Comparison of ENCODE assay signal across 24 cellular contexts in genomic region chr17:19630035-19630434, GRCh38. TPM values are rescaled to one million over a fixed set of nuclear protein-coding genes. Genes with fewer than 3 reads are reported as not detected.
A peak's percentile ranks its signal among the peaks of the same experiment; 100 is the strongest.
DNase-seq lines count a peak whose midpoint lies in the region; ATAC-seq and TF ChIP-seq lines count a peak whose summit lies in the region.
"Had no signal": no experiment of that assay in that cellular context is flagged by ENCODE, and none has a peak within 500 bp of the region (broad histone marks: within the 10 kb centered on the region; RNA-seq: fewer than 3 reads in every experiment).

No MANE protein-coding gene starts in this region.

- H3K27ac Mint-ChIP-seq in stimulated activated naive CD8-positive, alpha-beta T cell treated with anti-CD3 and anti-CD28 coated beads, Interleukin-15, amount 100 ng/mL, for 72 hours, result peak overlapping the region; percentile 2 to 54
- H3K27ac Mint-ChIP-seq: B cell; CD14-positive monocyte; CD4-positive, CD25-positive, alpha-beta regulatory T cell; CD8-positive, alpha-beta memory T cell had no signal

- no peak for DNase-seq in stimulated activated naive CD8-positive, alpha-beta T cell treated with anti-CD3 and anti-CD28 coated beads, Interleukin-15, amount 100 ng/mL, for 72 hours
- DNase-seq in stimulated activated naive CD8-positive, alpha-beta T cell treated with anti-CD3 and anti-CD28 coated beads, Interleukin-15, Interleukin-2, amounts not matched to agents 100 U/mL and 50 U/mL, for 24 hours, result no peak
- DNase-seq in LNCaP clone FGC (ENCODE audit: low read depth) (peak; percentile 86), osteoblast (ENCODE audit: insufficient read length, low spot score, missing footprints) (peak; percentile 60), UCSD-AML1 (lab: John Stamatoyannopoulos, UW; ENCODE audit: unreplicated experiment) (no peak)
- DNase-seq: 8988T; AML-193; CD4-positive, alpha-beta memory T cell; CD4-positive, CD25-positive, alpha-beta regulatory T cell; CD8-positive, alpha-beta memory T cell; COR-L47; DMS 273 treated with DMSO at 0.1 percent for 48 hours; DMS153; DMS53; DMS79; DND-41; GDM1 had no signal

- peaks cover 12% of the 10 kb centered on the region for H3K27me3 Mint-ChIP-seq in stimulated activated naive CD8-positive, alpha-beta T cell treated with anti-CD3 and anti-CD28 coated beads, Interleukin-15, amount 100 ng/mL, for 72 hours

- H3K27me3 ChIP-seq in osteoblast (ENCODE audit: insufficient read depth, low read length), result no peaks in the 10 kb centered on the region
- H3K27me3 ChIP-seq: BLaER1 treated with 17β-estradiol and CSF1 and Interleukin-3, amounts not matched to agents 10 nM and 100 nM had no signal

- H3K4me3 ChIP-seq in LNCaP clone FGC (ENCODE audit: low read depth, low read length) (no peak overlapping the region), osteoblast (ENCODE audit: insufficient read depth, low read length) (no peak overlapping the region)
- H3K4me3 ChIP-seq: BLaER1 treated with 17β-estradiol and CSF1 and Interleukin-3, amounts not matched to agents 10 nM and 100 nM; GM12878 had no signal

- no peak overlapping the region for H2AFZ ChIP-seq in osteoblast (ENCODE audit: low read length)

- no peaks in the 10 kb centered on the region for H3K9me3 Mint-ChIP-seq in stimulated activated naive CD8-positive, alpha-beta T cell treated with anti-CD3 and anti-CD28 coated beads, Interleukin-15, amount 100 ng/mL, for 72 hours
- H3K9me3 Mint-ChIP-seq: CD4-positive, alpha-beta memory T cell; CD4-positive, CD25-positive, alpha-beta regulatory T cell; CD8-positive, alpha-beta memory T cell had no signal

- H3K4me3 Mint-ChIP-seq in stimulated activated naive CD8-positive, alpha-beta T cell treated with anti-CD3 and anti-CD28 coated beads, Interleukin-15, amount 100 ng/mL, for 72 hours, result no peak overlapping the region
- H3K4me3 Mint-ChIP-seq: B cell; CD14-positive monocyte; CD4-positive, CD25-positive, alpha-beta regulatory T cell; CD8-positive, alpha-beta memory T cell had no signal

- ATAC-seq in stimulated activated naive CD8-positive, alpha-beta T cell treated with anti-CD3 and anti-CD28 coated beads, Interleukin-15, amount 100 ng/mL, for 72 hours, result no peak
- ATAC-seq in stimulated activated naive CD8-positive, alpha-beta T cell treated with anti-CD3 and anti-CD28 coated beads, Interleukin-15, Interleukin-2, amounts not matched to agents 100 U/mL and 50 U/mL, for 24 hours, result no peak
- ATAC-seq in HG02885 (IDR thresholded peaks at IDR 0.05; ENCODE audit: poor library complexity, unreplicated experiment) (no peak), HG02970 (IDR thresholded peaks at IDR 0.05; ENCODE audit: low FRiP score, unreplicated experiment) (no peak)
- ATAC-seq: GM12878 had no signal

- peaks cover 8% of the 10 kb centered on the region for H3K4me1 ChIP-seq in osteoblast (ENCODE audit: insufficient read depth, low read length)
- H3K4me1 ChIP-seq: BLaER1 treated with 17β-estradiol and CSF1 and Interleukin-3, amounts not matched to agents 10 nM and 100 nM had no signal

- no peaks in the 10 kb centered on the region for H3K79me2 ChIP-seq in osteoblast (ENCODE audit: insufficient read depth, low read length)

- H3K27ac ChIP-seq in C4-2B (peak overlapping the region; percentile 54), osteoblast (ENCODE audit: low read depth, low read length) (no peak overlapping the region)
- H3K27ac ChIP-seq: BLaER1 treated with 17β-estradiol and CSF1 and Interleukin-3, amounts not matched to agents 10 nM and 100 nM had no signal

- no peaks in the 10 kb centered on the region for H4K20me1 ChIP-seq in osteoblast (ENCODE audit: insufficient read depth, low read length)
- H4K20me1 ChIP-seq: BLaER1 treated with 17β-estradiol and CSF1 and Interleukin-3, amounts not matched to agents 10 nM and 100 nM had no signal

- no peaks in the 10 kb centered on the region for H3K9me3 ChIP-seq in osteoblast (ENCODE audit: low read depth, low read length)

- H3K4me2 ChIP-seq in osteoblast (ENCODE audit: insufficient read depth, low read length), result no peak overlapping the region
- H3K4me2 ChIP-seq: BLaER1 treated with 17β-estradiol and CSF1 and Interleukin-3, amounts not matched to agents 10 nM and 100 nM had no signal

- H3K4me1 Mint-ChIP-seq in stimulated activated naive CD8-positive, alpha-beta T cell treated with anti-CD3 and anti-CD28 coated beads, Interleukin-15, amount 100 ng/mL, for 72 hours, result no peaks in the 10 kb centered on the region
- H3K4me1 Mint-ChIP-seq: B cell; CD14-positive monocyte; CD4-positive, alpha-beta memory T cell; CD8-positive, alpha-beta memory T cell had no signal

- no peak for TF ChIP-seq CTCF in C4-2B (conservative IDR thresholded peaks at IDR 0.05)
- no peak for TF ChIP-seq CTCF in LNCaP clone FGC (IDR thresholded peaks at IDR 0.05; ENCODE audit: control insufficient read depth, extremely low read depth, insufficient read depth)
- no peak for TF ChIP-seq CTCF in osteoblast (IDR thresholded peaks at IDR 0.05; ENCODE audit: extremely low read depth, low read depth, low read length)

- H3K36me3 ChIP-seq in osteoblast (ENCODE audit: insufficient read depth, low read length), result no peaks in the 10 kb centered on the region
- H3K36me3 ChIP-seq: BLaER1 treated with 17β-estradiol and CSF1 and Interleukin-3, amounts not matched to agents 10 nM and 100 nM had no signal

RNA-seq across cellular contexts. Expression of gene ALDH3A2, which starts 18.5 kb away (rescaled TPM):
- 61.0 and 82.2 TPM in 2 replicates for total RNA-seq in osteoblast

Comparison
In these comparisons a context has a peak if more than half of its experiments do, and no peak if none do; other contexts are left out.
1. DNase-seq: peak in LNCaP clone FGC (single experiment) and osteoblast (single experiment); none in stimulated activated naive CD8-positive, alpha-beta T cell treated with anti-CD3 and anti-CD28 coated beads, Interleukin-15, amount 100 ng/mL, for 72 hours (0 of 2), stimulated activated naive CD8-positive, alpha-beta T cell treated with anti-CD3 and anti-CD28 coated beads, Interleukin-15, Interleukin-2, amounts not matched to agents 100 U/mL and 50 U/mL, for 24 hours (single experiment) and UCSD-AML1 (single experiment).